10 cellular contexts compared by ENCODE assay signal in the genomic region with DNA sequence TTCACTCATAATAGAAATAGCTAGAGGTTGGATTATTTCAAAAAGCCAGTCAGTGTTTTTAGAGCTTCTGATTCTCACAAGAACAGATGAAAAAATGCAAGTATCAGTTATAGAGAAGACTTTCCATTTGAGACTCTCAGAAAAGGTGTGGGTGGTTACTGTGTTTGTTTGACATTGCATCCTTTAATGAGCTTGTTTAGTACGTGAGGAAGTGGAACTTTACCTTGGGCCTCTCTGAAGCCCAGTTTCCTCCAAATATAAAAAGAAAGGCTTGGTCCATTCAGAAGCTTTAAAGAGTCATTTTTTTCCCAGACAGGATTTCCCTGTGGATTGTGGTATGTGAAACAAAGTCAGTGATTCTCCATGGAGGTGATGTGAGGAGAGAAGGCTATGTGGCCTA.
DNase-seq lines count a peak whose midpoint lies in the region; ATAC-seq, FAIRE-seq and TF ChIP-seq lines count a peak whose summit lies in the region.
"Had no signal": no experiment of that assay in that cellular context is flagged by ENCODE, and none has a peak within 500 bp of the region (broad histone marks: within the 10 kb centered on the region; RNA-seq: fewer than 3 reads in every experiment).

No MANE protein-coding gene starts in this region.

- H3K4me1 ChIP-seq in GM12878 (ENCODE audit: control insufficient read depth, insufficient read depth, low read length) = peaks cover 41% of the 10 kb centered on the region

- peaks cover 11% of the 10 kb centered on the region for H3K79me2 ChIP-seq in GM12878 (ENCODE audit: control insufficient read depth, insufficient read depth, low read length)

- peak; percentile 67 to 68; a peak in 3 of 4 replicates for TF ChIP-seq EP300 in GM12878 (IDR thresholded peaks at IDR 0.05; ENCODE audit: borderline replicate concordance in 1 of 2, control insufficient read depth in 1 of 2, low read depth in 2 of 2, low read length in 2 of 2)

- in situ Hi-C loops in GM12878 (cut with MboI) = no loop called here

- 0 out of 2 replicates have a peak, but pooled peaks have one; percentile 1 for TF ChIP-seq RAD21 in GM12878 (IDR thresholded peaks at IDR 0.05; ENCODE audit: insufficient read depth, low read depth, low read length)

- H3K4me3 ChIP-seq in GM12878 = peak overlapping the region; percentile 23; the same call in 1 of the 2 replicates

- CTCF ChIA-PET in GM12878 (lab: Yijun Ruan, JAX) = interaction anchor here (0.7 to 11.7 kb wide), 6 partner anchors 9 to 58 kb away, joined by 3 to 441 read pairs (median 11); no protein-coding TSS in a partner anchor

- TF ChIP-seq POLR2A in GM12878 (IDR thresholded peaks at IDR 0.05; ENCODE audit: low read depth, low read length) = no peak

- no peaks in the 10 kb centered on the region for H3K9me3 ChIP-seq in GM12878 (replicated peaks; ENCODE audit: control insufficient read depth, insufficient read depth, low read length)

- peaks cover 4% of the 10 kb centered on the region; the same call in 1 of the 2 replicates for H4K20me1 ChIP-seq in GM12878 (ENCODE audit: control insufficient read depth, insufficient read depth)

- ATAC-seq in GM18498 (IDR thresholded peaks at IDR 0.05; ENCODE audit: unreplicated experiment) = peak; percentile 77
- peak; percentile 40 for ATAC-seq in GM19468 (IDR thresholded peaks at IDR 0.05; ENCODE audit: extremely low read depth, unreplicated experiment)
- peak; percentile 72 for ATAC-seq in HG03135 (IDR thresholded peaks at IDR 0.05; ENCODE audit: unreplicated experiment)
- peak; percentile 74 for ATAC-seq in GM12878

- H3K36me3 ChIP-seq in GM12878 (ENCODE audit: control insufficient read depth in 2 of 2, insufficient read depth in 2 of 2, low read length in 1 of 2) = 0 out of 4 replicates have a peak, but pooled peaks cover 0 to 2% of the 10 kb centered on the region in 2 experiments

- POLR2A ChIA-PET in GM12878 (lab: Charles Lee) = interaction anchor here (0.7 to 4.0 kb wide), 10 partner anchors 8 to 52 kb away, joined by 3 to 40 read pairs (median 6); no protein-coding TSS in a partner anchor

- no peak for TF ChIP-seq CTCF in GM12878 (IDR thresholded peaks at IDR 0.05 in 2 of 3, conservative IDR thresholded peaks at IDR 0.05 in 1 of 3; ENCODE audit: control insufficient read depth in 2 of 3, extremely low read depth in 1 of 3, insufficient read depth in 1 of 3, low read depth in 3 of 3, low read length in 3 of 3)

- no peak overlapping the region for H2AFZ ChIP-seq in GM12878 (ENCODE audit: control insufficient read depth, low read depth, low read length)

- peak overlapping the region; percentile 77 for H3K4me2 ChIP-seq in GM12878 (ENCODE audit: control insufficient read depth, insufficient read depth)

- RAD21 ChIA-PET in GM12878 (lab: Charles Lee; ENCODE audit: unreplicated experiment) = interaction anchor here (0.7 to 13.6 kb wide), 12 partner anchors 8 to 55 kb away, joined by 3 to 441 read pairs (median 6); no protein-coding TSS in a partner anchor

- intact Hi-C loops in GM12878 (cut with micrococcal nuclease; ENCODE audit: unreplicated experiment) = no loop called here

- H3K27ac ChIP-seq in GM12878 (ENCODE audit: control insufficient read depth, insufficient read depth) = peak overlapping the region; percentile 53; the same call in 1 of the 2 replicates

- no peak overlapping the region for H3K9ac ChIP-seq in GM12878 (ENCODE audit: control insufficient read depth, insufficient read depth, low read length)

- WGBS in GM12878 (ENCODE audit: insufficient coverage, insufficient replicate concordance, low lambda C conversion rate, missing lambda C conversion rate) = 0% methylated on average over 1 of the region's 1 CpG

- no peak for DNase-seq in GM12878 (ENCODE audit: low read depth, low spot score)
- DNase-seq in anterior cingulate cortex (lab: John Stamatoyannopoulos, UW) = no peak
- no peak for DNase-seq in NCI-H345 treated with DMSO at 0.1 percent for 48 hours (lab: John Stamatoyannopoulos, UW; ENCODE audit: unreplicated experiment)
- DNase-seq in NCI-H2081 treated with DMSO at 0.1 percent for 48 hours (lab: John Stamatoyannopoulos, UW) = no peak
- DNase-seq in pons (ENCODE audit: low spot score) = no peak
- DNase-seq: NCI-H748 treated with DMSO at 0.1 percent for 48 hours had no signal

- FAIRE-seq in GM12878 (lab: Jason Lieb, UNC) = peak; percentile 7
- FAIRE-seq: colon had no signal

- H3K27me3 ChIP-seq in GM12878 (replicated peaks in 1 of 2; ENCODE audit: control insufficient read depth in 2 of 2, insufficient read depth in 2 of 2, low read length in 1 of 2) = no peaks in the 10 kb centered on the region

- SMC1A ChIA-PET in GM12878 (lab: Charles Lee; ENCODE audit: uncharacterized antibody, unreplicated experiment) = interaction anchor here (1.0 to 23.9 kb wide), 10 partner anchors 8 to 147 kb away, joined by 3 to 800 read pairs (median 10); no protein-coding TSS in a partner anchor

- BruUV-seq in GM12878 (replicated peaks; lab: Mats Ljungman, UMichigan) = no TSS peak

TF ChIP-seq in GM12878, 131 proteins besides CTCF, POLR2A, EP300 and RAD21 (continues in another document):
- TF ChIP-seq MEF2A (IDR thresholded peaks at IDR 0.05; ENCODE audit: insufficient read depth, low read depth, low read length) (peak; percentile 93), HDAC2 (IDR thresholded peaks at IDR 0.05) (no peak), NRF1 (conservative IDR thresholded peaks at IDR 0.05; ENCODE audit: low read depth, low read length) (no peak), CBFB (IDR thresholded peaks at IDR 0.05; ENCODE audit: low read depth) (no peak), SMC3 (IDR thresholded peaks at IDR 0.05; ENCODE audit: borderline replicate concordance, low read length) (no peak), MEF2B (IDR thresholded peaks at IDR 0.05; ENCODE audit: partially characterized antibody, poor library complexity, severe bottlenecking) (peak; percentile 73), IRF4 (IDR thresholded peaks at IDR 0.05; ENCODE audit: low read depth, low read length) (peak; percentile 8; the same call in 1 of the 2 replicates), STAT3 (IDR thresholded peaks at IDR 0.05; ENCODE audit: low read depth, low read length) (no peak), POLR2AphosphoS2 (IDR thresholded peaks at IDR 0.05; ENCODE audit: low read depth, low read length) (no peak), ZBED1 (IDR thresholded peaks at IDR 0.05; ENCODE audit: borderline replicate concordance) (peak; percentile 52; the same call in 1 of the 2 replicates)
- TF ChIP-seq, protein P1, sequence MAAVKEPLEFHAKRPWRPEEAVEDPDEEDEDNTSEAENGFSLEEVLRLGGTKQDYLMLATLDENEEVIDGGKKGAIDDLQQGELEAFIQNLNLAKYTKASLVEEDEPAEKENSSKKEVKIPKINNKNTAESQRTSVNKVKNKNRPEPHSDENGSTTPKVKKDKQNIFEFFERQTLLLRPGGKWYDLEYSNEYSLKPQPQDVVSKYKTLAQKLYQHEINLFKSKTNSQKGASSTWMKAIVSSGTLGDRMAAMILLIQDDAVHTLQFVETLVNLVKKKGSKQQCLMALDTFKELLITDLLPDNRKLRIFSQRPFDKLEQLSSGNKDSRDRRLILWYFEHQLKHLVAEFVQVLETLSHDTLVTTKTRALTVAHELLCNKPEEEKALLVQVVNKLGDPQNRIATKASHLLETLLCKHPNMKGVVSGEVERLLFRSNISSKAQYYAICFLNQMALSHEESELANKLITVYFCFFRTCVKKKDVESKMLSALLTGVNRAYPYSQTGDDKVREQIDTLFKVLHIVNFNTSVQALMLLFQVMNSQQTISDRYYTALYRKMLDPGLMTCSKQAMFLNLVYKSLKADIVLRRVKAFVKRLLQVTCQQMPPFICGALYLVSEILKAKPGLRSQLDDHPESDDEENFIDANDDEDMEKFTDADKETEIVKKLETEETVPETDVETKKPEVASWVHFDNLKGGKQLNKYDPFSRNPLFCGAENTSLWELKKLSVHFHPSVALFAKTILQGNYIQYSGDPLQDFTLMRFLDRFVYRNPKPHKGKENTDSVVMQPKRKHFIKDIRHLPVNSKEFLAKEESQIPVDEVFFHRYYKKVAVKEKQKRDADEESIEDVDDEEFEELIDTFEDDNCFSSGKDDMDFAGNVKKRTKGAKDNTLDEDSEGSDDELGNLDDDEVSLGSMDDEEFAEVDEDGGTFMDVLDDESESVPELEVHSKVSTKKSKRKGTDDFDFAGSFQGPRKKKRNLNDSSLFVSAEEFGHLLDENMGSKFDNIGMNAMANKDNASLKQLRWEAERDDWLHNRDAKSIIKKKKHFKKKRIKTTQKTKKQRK (IDR thresholded peaks at IDR 0.05; ENCODE audit: low read depth, low read length) = no peak
- TF ChIP-seq, protein P2, sequence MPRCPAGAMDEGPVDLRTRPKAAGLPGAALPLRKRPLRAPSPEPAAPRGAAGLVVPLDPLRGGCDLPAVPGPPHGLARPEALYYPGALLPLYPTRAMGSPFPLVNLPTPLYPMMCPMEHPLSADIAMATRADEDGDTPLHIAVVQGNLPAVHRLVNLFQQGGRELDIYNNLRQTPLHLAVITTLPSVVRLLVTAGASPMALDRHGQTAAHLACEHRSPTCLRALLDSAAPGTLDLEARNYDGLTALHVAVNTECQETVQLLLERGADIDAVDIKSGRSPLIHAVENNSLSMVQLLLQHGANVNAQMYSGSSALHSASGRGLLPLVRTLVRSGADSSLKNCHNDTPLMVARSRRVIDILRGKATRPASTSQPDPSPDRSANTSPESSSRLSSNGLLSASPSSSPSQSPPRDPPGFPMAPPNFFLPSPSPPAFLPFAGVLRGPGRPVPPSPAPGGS (IDR thresholded peaks at IDR 0.05; ENCODE audit: borderline replicate concordance, insufficient read depth, low read depth, low read length, poor library complexity, severe bottlenecking) = no peak
